13 cellular contexts compared by ENCODE assay signal in genomic region chr18:73893879-73894278, GRCh38.
"Had no signal": no experiment of that assay in that cellular context is flagged by ENCODE, and none has a peak within 500 bp of the region (broad histone marks: within the 10 kb centered on the region; RNA-seq: fewer than 3 reads in every experiment).

No MANE protein-coding gene starts in this region.

- DNase-seq: activated CD4-positive, alpha-beta T cell treated with anti-CD3 and anti-CD28 coated beads for 1 hour; activated CD8-positive, alpha-beta memory T cell treated with anti-CD3 and anti-CD28 coated beads, Interleukin-2, amount 50 U/mL, for 48 hours; activated naive CD4-positive, alpha-beta T cell; erythroblast; islet precursor cell; mucosa of descending colon; naive thymus-derived CD4-positive, alpha-beta T cell; pancreas; stimulated activated CD4-positive, alpha-beta T cell treated with anti-CD3 and anti-CD28 coated beads, Interleukin-2, amount 100 ng/mL, for 48 hours; stimulated activated naive CD4-positive, alpha-beta T cell treated with Interleukin-2 at 50 U/mL for 16 hours; T-helper 1 cell had no signal

- H3K27ac ChIP-seq: cardiac muscle cell, pancreas, VCaP had no signal
